In genomic region chr20:42641886-42642285, GRCh38 we compare ENCODE assay signal across 22 cellular contexts.
DNase-seq lines count a peak whose midpoint lies in the region; ATAC-seq and TF ChIP-seq lines count a peak whose summit lies in the region.
"Had no signal": no experiment of that assay in that cellular context is flagged by ENCODE, and none has a peak within 500 bp of the region (broad histone marks: within the 10 kb centered on the region; RNA-seq: fewer than 3 reads in every experiment).

No MANE protein-coding gene starts in this region.

- no peak for TF ChIP-seq CTCF in body of pancreas (IDR thresholded peaks at IDR 0.05)
- no peak for TF ChIP-seq CTCF in left lung (IDR thresholded peaks at IDR 0.05)
- no peak for TF ChIP-seq CTCF in breast epithelium (IDR thresholded peaks at IDR 0.05)

- H3K4me3 ChIP-seq in body of pancreas = no peak overlapping the region
- no peak overlapping the region for H3K4me3 ChIP-seq in left lung
- H3K4me3 ChIP-seq in trophoblast cell (ENCODE audit: low read depth, low read length) = no peak overlapping the region
- no peak overlapping the region for H3K4me3 ChIP-seq in breast epithelium
- H3K4me3 ChIP-seq: BLaER1, GM12878 had no signal

- DNase-seq in body of pancreas = no peak
- no peak for DNase-seq in left lung
- no peak for DNase-seq in NCI-H526 treated with DMSO at 0.1 percent for 48 hours (lab: John Stamatoyannopoulos, UW)
- DNase-seq in trophoblast cell = no peak
- DNase-seq in breast epithelium (ENCODE audit: low spot score in 2 of 2) = no peak
- DNase-seq: 8988T; ACHN; BE2C; C1 segment of cervical spinal cord; CD4-positive, alpha-beta memory T cell; CD4-positive, CD25-positive, alpha-beta regulatory T cell; CD8-positive, alpha-beta memory T cell; COR-L47; DMS 273 treated with DMSO at 0.1 percent for 48 hours; DMS153; DMS53; DMS79; DND-41; EL; GDM1 had no signal

- H4K8ac ChIP-seq in trophoblast cell (ENCODE audit: low read depth, low read length) = no peak overlapping the region

- H3K4me1 ChIP-seq in body of pancreas = peaks cover 14% of the 10 kb centered on the region
- no peaks in the 10 kb centered on the region for H3K4me1 ChIP-seq in left lung
- no peaks in the 10 kb centered on the region for H3K4me1 ChIP-seq in trophoblast cell (ENCODE audit: control insufficient read depth in 1 of 2, insufficient read depth in 2 of 2, low read length in 2 of 2)
- H3K4me1 ChIP-seq in breast epithelium = no peaks in the 10 kb centered on the region
- H3K4me1 ChIP-seq: BE2C, BLaER1 had no signal

- H2BK12ac ChIP-seq in trophoblast cell (ENCODE audit: low read length) = no peak overlapping the region

- H3K27me3 ChIP-seq in body of pancreas (no peaks in the 10 kb centered on the region), left lung (no peaks in the 10 kb centered on the region), trophoblast cell (ENCODE audit: insufficient read depth, low read length) (no peaks in the 10 kb centered on the region), breast epithelium (no peaks in the 10 kb centered on the region)
- H3K27me3 ChIP-seq: BE2C, BLaER1 had no signal

- H3K4me2 ChIP-seq in trophoblast cell (ENCODE audit: low read length) = no peak overlapping the region
- H3K4me2 ChIP-seq: BLaER1 had no signal

- no peaks in the 10 kb centered on the region for H3K79me2 ChIP-seq in trophoblast cell (ENCODE audit: control insufficient read depth, insufficient read depth, low read length, poor library complexity)

- no peak overlapping the region for H3K9ac ChIP-seq in trophoblast cell (ENCODE audit: low read length)
- H3K9ac ChIP-seq: BLaER1 had no signal

- no peak overlapping the region for H3K14ac ChIP-seq in trophoblast cell (ENCODE audit: low read length)

- intact Hi-C loops in body of pancreas (cut with DNase I) (no loop called here), left lung (cut with DNase I) (no loop called here), breast epithelium (cut with DNase I; ENCODE audit: low total_unique reads) (no loop called here)

- no peak overlapping the region for H2BK5ac ChIP-seq in trophoblast cell (ENCODE audit: low read depth, low read length, poor library complexity)

- H3K9me3 ChIP-seq in body of pancreas = no peaks in the 10 kb centered on the region
- peaks cover 0 to 2% of the 10 kb centered on the region in 2 donors for H3K9me3 ChIP-seq in left lung
- no peaks in the 10 kb centered on the region for H3K9me3 ChIP-seq in trophoblast cell (ENCODE audit: insufficient read depth, low read depth, low read length)
- H3K9me3 ChIP-seq in breast epithelium = peaks cover 0 to 3% of the 10 kb centered on the region in 2 donors
- H3K9me3 ChIP-seq: BE2C, BLaER1 had no signal

- no peaks in the 10 kb centered on the region for H3K36me3 ChIP-seq in body of pancreas (replicated peaks in 1 of 2; ENCODE audit: insufficient read depth in 1 of 2, low read depth in 2 of 2)
- H3K36me3 ChIP-seq in left lung = no peaks in the 10 kb centered on the region
- H3K36me3 ChIP-seq in trophoblast cell (ENCODE audit: control insufficient read depth in 1 of 2, insufficient read depth in 2 of 2, low read length in 2 of 2) = no peaks in the 10 kb centered on the region
- H3K36me3 ChIP-seq in breast epithelium = no peaks in the 10 kb centered on the region
- H3K36me3 ChIP-seq: BE2C, BLaER1 had no signal

- TF ChIP-seq POLR2A in body of pancreas (IDR thresholded peaks at IDR 0.05) (no peak), breast epithelium (IDR thresholded peaks at IDR 0.05) (no peak)

- H3K23ac ChIP-seq in trophoblast cell (ENCODE audit: low read length) = no peak overlapping the region

- H4K12ac ChIP-seq in trophoblast cell (ENCODE audit: low read depth, low read length) = no peak overlapping the region

- H2AFZ ChIP-seq in trophoblast cell (ENCODE audit: insufficient read depth, low read length, poor library complexity) = no peak overlapping the region

- H2BK120ac ChIP-seq in trophoblast cell (ENCODE audit: insufficient read depth, low read length, poor library complexity) = no peak overlapping the region

- no peak overlapping the region for H2AK5ac ChIP-seq in trophoblast cell (ENCODE audit: low read length)

- no peaks in the 10 kb centered on the region for H3K79me1 ChIP-seq in trophoblast cell (ENCODE audit: low read length)

- H3K27ac ChIP-seq in body of pancreas (no peak overlapping the region), left lung (no peak overlapping the region), trophoblast cell (ENCODE audit: low read depth, low read length) (no peak overlapping the region), breast epithelium (no peak overlapping the region)
- H3K27ac ChIP-seq: BLaER1 had no signal

- peak; percentile 38 for ATAC-seq in body of pancreas
- ATAC-seq in left lung = peak; percentile 22
- ATAC-seq: GM12878 had no signal

- no peak overlapping the region for H3K4ac ChIP-seq in trophoblast cell (ENCODE audit: low read depth, low read length)

- H3K18ac ChIP-seq in trophoblast cell (ENCODE audit: low read length) = no peak overlapping the region

- 39 to 50% methylated on average over 1 of the region's 1 CpG for WGBS in body of pancreas, 2 donors
- WGBS in trophoblast cell (ENCODE audit: extremely low coverage, insufficient coverage, insufficient read length) = no CpG with 5 or more reads among the region's 1 CpG

- H4K91ac ChIP-seq in trophoblast cell (ENCODE audit: low read depth, low read length) = no peak overlapping the region
